Comparison of ENCODE assay signal across 18 cellular contexts in genomic region chr11:59501931-59502330, GRCh38. TPM values are rescaled to one million over a fixed set of nuclear protein-coding genes. Genes with fewer than 3 reads are reported as not detected.
DNase-seq lines count a peak whose midpoint lies in the region; ATAC-seq and TF ChIP-seq lines count a peak whose summit lies in the region.
"Had no signal": no experiment of that assay in that cellular context is flagged by ENCODE, and none has a peak within 500 bp of the region (broad histone marks: within the 10 kb centered on the region; RNA-seq: fewer than 3 reads in every experiment).

No MANE protein-coding gene starts in this region.

- H3K27me3 Mint-ChIP-seq in stimulated activated naive CD8-positive, alpha-beta T cell treated with anti-CD3 and anti-CD28 coated beads, Interleukin-15, amount 100 ng/mL, for 72 hours, result peaks cover 8% of the 10 kb centered on the region
- H3K27me3 Mint-ChIP-seq: CD4-positive, alpha-beta T cell had no signal

- H2AFZ ChIP-seq in osteoblast (ENCODE audit: low read length), result no peak overlapping the region

- H3K27ac Mint-ChIP-seq in stimulated activated naive CD8-positive, alpha-beta T cell treated with anti-CD3 and anti-CD28 coated beads, Interleukin-15, amount 100 ng/mL, for 72 hours, result peak overlapping the region in 1 of 2 donors; percentile 44
- H3K27ac Mint-ChIP-seq: CD4-positive, alpha-beta T cell had no signal

- no peaks in the 10 kb centered on the region for H3K79me2 ChIP-seq in osteoblast (ENCODE audit: insufficient read depth, low read length)

- TF ChIP-seq CTCF in osteoblast (IDR thresholded peaks at IDR 0.05; ENCODE audit: extremely low read depth, low read depth, low read length), result no peak

- peaks cover 7% of the 10 kb centered on the region for H3K4me1 Mint-ChIP-seq in stimulated activated naive CD8-positive, alpha-beta T cell treated with anti-CD3 and anti-CD28 coated beads, Interleukin-15, amount 100 ng/mL, for 72 hours

- H3K9me3 Mint-ChIP-seq in stimulated activated naive CD8-positive, alpha-beta T cell treated with anti-CD3 and anti-CD28 coated beads, Interleukin-15, amount 100 ng/mL, for 72 hours, result no peaks in the 10 kb centered on the region
- H3K9me3 Mint-ChIP-seq: CD4-positive, alpha-beta T cell had no signal

- peak overlapping the region in 1 of 2 donors; percentile 45 for H3K4me3 Mint-ChIP-seq in stimulated activated naive CD8-positive, alpha-beta T cell treated with anti-CD3 and anti-CD28 coated beads, Interleukin-15, amount 100 ng/mL, for 72 hours
- H3K4me3 Mint-ChIP-seq: CD4-positive, alpha-beta T cell had no signal

- H4K20me1 ChIP-seq in osteoblast (ENCODE audit: insufficient read depth, low read length), result no peaks in the 10 kb centered on the region

- no peaks in the 10 kb centered on the region for H3K9me3 ChIP-seq in osteoblast (ENCODE audit: low read depth, low read length)

- no peak overlapping the region for H3K27ac ChIP-seq in osteoblast (ENCODE audit: low read depth, low read length)

- no peak overlapping the region for H3K4me2 ChIP-seq in osteoblast (ENCODE audit: insufficient read depth, low read length)

- H3K36me3 ChIP-seq in osteoblast (ENCODE audit: insufficient read depth, low read length), result no peaks in the 10 kb centered on the region

- ATAC-seq in stimulated activated naive CD8-positive, alpha-beta T cell treated with anti-CD3 and anti-CD28 coated beads, Interleukin-15, amount 100 ng/mL, for 72 hours, result peak; percentile 71
- no peak for ATAC-seq in stimulated activated naive CD8-positive, alpha-beta T cell treated with anti-CD3 and anti-CD28 coated beads, Interleukin-15, Interleukin-2, amounts not matched to agents 100 U/mL and 50 U/mL, for 24 hours
- ATAC-seq in GM21529 (IDR thresholded peaks at IDR 0.05; ENCODE audit: unreplicated experiment) (peak; percentile 57), HG03565 (IDR thresholded peaks at IDR 0.05; ENCODE audit: unreplicated experiment) (peak; percentile 79)

- H3K27me3 ChIP-seq in osteoblast (ENCODE audit: insufficient read depth, low read length), result no peaks in the 10 kb centered on the region

- H3K4me3 ChIP-seq in osteoblast (ENCODE audit: insufficient read depth, low read length), result no peak overlapping the region

- H3K4me1 ChIP-seq in osteoblast (ENCODE audit: insufficient read depth, low read length), result no peaks in the 10 kb centered on the region

- DNase-seq in stimulated activated naive CD8-positive, alpha-beta T cell treated with anti-CD3 and anti-CD28 coated beads, Interleukin-15, amount 100 ng/mL, for 72 hours, result no peak
- no peak for DNase-seq in stimulated activated naive CD8-positive, alpha-beta T cell treated with anti-CD3 and anti-CD28 coated beads, Interleukin-15, Interleukin-2, amounts not matched to agents 100 U/mL and 50 U/mL, for 24 hours
- no peak for DNase-seq in osteoblast (ENCODE audit: insufficient read length, low spot score, missing footprints)
- DNase-seq in GOT3 (lab: John Stamatoyannopoulos, UW), result no peak
- no peak for DNase-seq in DMS 273 (lab: John Stamatoyannopoulos, UW; ENCODE audit: unreplicated experiment)
- DNase-seq: CD4-positive, alpha-beta T cell; GF-D8; NCI-H1105; NCI-H1930; NCI-H226; NCI-H524; NCI-H82; OCI-M1; Right ventricle myocardium superior; SW 1271 had no signal

RNA-seq across cellular contexts. Expression of gene OR4D11, which starts 1.4 kb away (rescaled TPM):
- not detected in 2 replicates for total RNA-seq in osteoblast
- total RNA-seq: CD4-positive, alpha-beta T cell; H4; Right ventricle myocardium superior had no signal

RNA-seq across cellular contexts. Expression of gene OR4D9, which starts 9.4 kb away (rescaled TPM):
- total RNA-seq in osteoblast, result not detected in 2 replicates
- total RNA-seq: CD4-positive, alpha-beta T cell; H4; Right ventricle myocardium superior had no signal

RNA-seq across cellular contexts. Expression of gene OR4D10, which starts 28.8 kb away (rescaled TPM):
- total RNA-seq in osteoblast, result not detected in 2 replicates
- total RNA-seq: CD4-positive, alpha-beta T cell; H4; Right ventricle myocardium superior had no signal

RNA-seq across cellular contexts. Expression of gene OR4D6, which starts 45.2 kb away (rescaled TPM):
- total RNA-seq in osteoblast, result not detected in 2 replicates
- total RNA-seq: CD4-positive, alpha-beta T cell; H4; Right ventricle myocardium superior had no signal
